ENCODE assay signal across 9 cellular contexts in genomic region chr6:11459002-11459658, GRCh38.
A peak's percentile ranks its signal among the peaks of the same experiment; 100 is the strongest.
DNase-seq lines count a peak whose midpoint lies in the region; ATAC-seq and TF ChIP-seq lines count a peak whose summit lies in the region.
"Had no signal": no experiment of that assay in that cellular context is flagged by ENCODE, and none has a peak within 500 bp of the region (broad histone marks: within the 10 kb centered on the region; RNA-seq: fewer than 3 reads in every experiment).

No MANE protein-coding gene starts in this region.

- DNase-seq in GM13976 (ENCODE audit: low spot score), result peak; percentile 53
- DNase-seq in T-helper 17 cell, result no peak
- no peak for DNase-seq in EL
- DNase-seq in cerebellar cortex (ENCODE audit: low spot score), result no peak
- no peak for DNase-seq in LoVo (ENCODE audit: low spot score)
- no peak for DNase-seq in COLO668 (lab: John Stamatoyannopoulos, UW; ENCODE audit: unreplicated experiment)

- no peak for TF ChIP-seq CTCF in GM13976 (IDR thresholded peaks at IDR 0.05; ENCODE audit: borderline replicate concordance, control extremely low read depth, extremely low read depth, insufficient read depth, missing control alignments)

- H3K4me3 Mint-ChIP-seq in T-helper 17 cell, result peak overlapping the region; percentile 31

- peak; percentile 35 for ATAC-seq in GM19324 (IDR thresholded peaks at IDR 0.05; ENCODE audit: low FRiP score, unreplicated experiment)
- ATAC-seq in HG02981 (IDR thresholded peaks at IDR 0.05; ENCODE audit: unreplicated experiment), result peak; percentile 66
- no peak for ATAC-seq in T-helper 17 cell

- no peaks in the 10 kb centered on the region for H3K9me3 ChIP-seq in T-helper 17 cell (ENCODE audit: control insufficient read depth, low read length, poor library complexity, severe bottlenecking)
- H3K9me3 ChIP-seq: Peyer's patch had no signal

- in situ Hi-C loops in GM13976 (cut with MboI; ENCODE audit: low sequenced_read_pairs, unreplicated experiment), result no loop called here

- no peaks in the 10 kb centered on the region for H3K27me3 Mint-ChIP-seq in T-helper 17 cell

- peak overlapping the region; percentile 12 for H3K27ac Mint-ChIP-seq in T-helper 17 cell

- H3K36me3 Mint-ChIP-seq in T-helper 17 cell (ENCODE audit: low read depth), result no peaks in the 10 kb centered on the region

- peaks cover 16% of the 10 kb centered on the region for H3K4me1 Mint-ChIP-seq in T-helper 17 cell
